11 cellular contexts compared by ENCODE assay signal in the genomic region with DNA sequence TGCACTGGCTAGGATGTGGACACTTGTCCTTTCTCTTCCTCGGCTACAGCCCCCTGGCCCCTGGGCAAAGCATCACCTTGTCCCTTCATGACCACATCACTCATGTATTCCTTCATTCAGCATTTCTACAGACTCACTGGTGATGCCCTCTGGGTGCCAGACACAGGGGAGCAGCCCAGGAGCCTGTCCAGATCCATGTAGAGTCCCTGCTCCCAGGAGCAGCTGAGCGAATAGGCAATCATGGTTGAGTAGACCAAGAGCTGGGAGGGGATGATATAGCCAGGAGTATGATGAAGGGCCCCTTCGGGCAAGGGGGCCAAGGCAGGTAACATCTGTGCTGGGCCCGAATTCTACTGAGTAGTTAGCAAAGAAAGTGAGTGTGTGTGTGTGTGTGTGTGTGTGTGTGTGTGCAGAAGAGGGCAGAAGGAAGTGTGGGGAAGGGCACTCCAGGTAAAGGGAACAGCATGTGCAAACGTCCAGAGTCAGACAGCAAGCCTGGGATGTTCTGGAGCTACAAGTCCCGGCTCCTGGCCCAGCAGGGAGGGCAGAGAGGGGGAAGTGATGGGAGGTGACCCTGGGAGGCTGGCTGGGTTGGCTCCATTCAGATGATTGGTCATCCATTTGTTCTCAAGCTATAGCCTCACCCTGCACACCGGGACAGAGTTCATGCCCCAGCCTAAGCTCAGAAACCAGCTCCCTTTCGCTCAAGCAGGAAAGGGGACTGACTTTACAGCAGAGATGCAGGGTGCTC. TPM values are rescaled to one million over a fixed set of nuclear protein-coding genes. Genes with fewer than 3 reads are reported as not detected.
A peak's percentile ranks its signal among the peaks of the same experiment; 100 is the strongest.
DNase-seq lines count a peak whose midpoint lies in the region; ATAC-seq and TF ChIP-seq lines count a peak whose summit lies in the region.
"Had no signal": no experiment of that assay in that cellular context is flagged by ENCODE, and none has a peak within 500 bp of the region (broad histone marks: within the 10 kb centered on the region; RNA-seq: fewer than 3 reads in every experiment).

No MANE protein-coding gene starts in this region.

- H3K27me3 Mint-ChIP-seq in IgD-negative memory B cell (no peaks in the 10 kb centered on the region), Calu3 (ENCODE audit: unreplicated experiment) (peaks cover 43% of the 10 kb centered on the region)
- peaks cover 4% of the 10 kb centered on the region for H3K27me3 Mint-ChIP-seq in activated T-helper 1 cell treated with anti-CD3 and anti-CD28 coated beads, Interleukin-12 subunit alpha, Interleukin-12 subunit beta, Interleukin-2, Interleukin-4 antibody, amounts not matched to agents 30 ng/mL and 10 ng/mL and 1 ng/mL, durations not matched to agents 14 hours and 24 hours and 36 hours (ENCODE audit: insufficient read depth)
- no peaks in the 10 kb centered on the region for H3K27me3 Mint-ChIP-seq in naive thymus-derived CD8-positive, alpha-beta T cell

- peak overlapping the region in 6 of 59 donors; percentile 4 to 30 (median 8) for H3K27ac ChIP-seq in dorsolateral prefrontal cortex
- H3K27ac ChIP-seq: left ventricle myocardium inferior had no signal

- BruUV-seq in Calu3 (replicated peaks; lab: Mats Ljungman, UMichigan) = no TSS peak

- CTCF ChIA-PET in Calu3 (lab: Charles Lee) = interaction anchor here (0.7 kb wide), 1 partner anchor 33 kb away, joined by 3 read pairs; no protein-coding TSS in a partner anchor

- no peaks in the 10 kb centered on the region for H3K27me3 ChIP-seq in dorsolateral prefrontal cortex

- H3K4me1 Mint-ChIP-seq in IgD-negative memory B cell (peaks cover 31 to 49% (median 33%) of the 10 kb centered on the region in 3 donors), Calu3 (ENCODE audit: low read depth, unreplicated experiment) (no peaks in the 10 kb centered on the region)
- peaks cover 71% of the 10 kb centered on the region for H3K4me1 Mint-ChIP-seq in activated T-helper 1 cell treated with anti-CD3 and anti-CD28 coated beads, Interleukin-12 subunit alpha, Interleukin-12 subunit beta, Interleukin-2, Interleukin-4 antibody, amounts not matched to agents 30 ng/mL and 10 ng/mL and 1 ng/mL, durations not matched to agents 14 hours and 24 hours and 36 hours (ENCODE audit: low read depth)
- peaks cover 34 to 87% (median 69%) of the 10 kb centered on the region in 4 donors for H3K4me1 Mint-ChIP-seq in naive thymus-derived CD8-positive, alpha-beta T cell

- peak overlapping the region in 1 of 59 donors; percentile 9 for H3K4me3 ChIP-seq in dorsolateral prefrontal cortex
- H3K4me3 ChIP-seq: left ventricle myocardium inferior had no signal

- peak in 1 of 2 donors; percentile 6 for ATAC-seq in naive thymus-derived CD8-positive, alpha-beta T cell
- ATAC-seq in HG03354 (IDR thresholded peaks at IDR 0.05; ENCODE audit: poor library complexity, severe bottlenecking, unreplicated experiment) = no peak

- H3K9me3 Mint-ChIP-seq in IgD-negative memory B cell (no peaks in the 10 kb centered on the region), Calu3 (ENCODE audit: low read depth, unreplicated experiment) (peaks cover 2% of the 10 kb centered on the region)
- H3K9me3 Mint-ChIP-seq in activated T-helper 1 cell treated with anti-CD3 and anti-CD28 coated beads, Interleukin-12 subunit alpha, Interleukin-12 subunit beta, Interleukin-2, Interleukin-4 antibody, amounts not matched to agents 30 ng/mL and 10 ng/mL and 1 ng/mL, durations not matched to agents 14 hours and 24 hours and 36 hours = no peaks in the 10 kb centered on the region
- H3K9me3 Mint-ChIP-seq in naive thymus-derived CD8-positive, alpha-beta T cell = no peaks in the 10 kb centered on the region

- intact Hi-C loops in activated T-helper 1 cell treated with anti-CD3 and anti-CD28 coated beads, Interleukin-12 subunit alpha, Interleukin-12 subunit beta, Interleukin-2, Interleukin-4 antibody, amounts not matched to agents 30 ng/mL and 10 ng/mL and 1 ng/mL, durations not matched to agents 14 hours and 24 hours and 36 hours (cut with micrococcal nuclease) = loop anchor here (1.0 kb wide), 1 partner anchor 14 kb away; no protein-coding TSS in a partner anchor
- intact Hi-C loops in dorsolateral prefrontal cortex (cut with DNase I) (loop anchor here in 1 of 2 donors (10.0 kb wide), 1 partner anchor 234 kb away; no protein-coding TSS in a partner anchor), Calu3 (cut with micrococcal nuclease; ENCODE audit: unreplicated experiment) (no loop called here)

- TF ChIP-seq CTCF in dorsolateral prefrontal cortex (IDR thresholded peaks at IDR 0.05 in 54 of 56, conservative IDR thresholded peaks at IDR 0.05 in 2 of 56; ENCODE audit: low read depth in 1 of 56, partially characterized antibody in 56 of 56) = no peak
- TF ChIP-seq CTCF in Calu3 (IDR thresholded peaks at IDR 0.05; ENCODE audit: unreplicated experiment) = no peak

- H3K36me3 Mint-ChIP-seq in IgD-negative memory B cell (peaks cover 3% of the 10 kb centered on the region), Calu3 (ENCODE audit: insufficient read depth, unreplicated experiment) (no peaks in the 10 kb centered on the region)
- H3K36me3 Mint-ChIP-seq in activated T-helper 1 cell treated with anti-CD3 and anti-CD28 coated beads, Interleukin-12 subunit alpha, Interleukin-12 subunit beta, Interleukin-2, Interleukin-4 antibody, amounts not matched to agents 30 ng/mL and 10 ng/mL and 1 ng/mL, durations not matched to agents 14 hours and 24 hours and 36 hours (ENCODE audit: low read depth) = peaks cover 42% of the 10 kb centered on the region
- H3K36me3 Mint-ChIP-seq in naive thymus-derived CD8-positive, alpha-beta T cell = peaks cover 6 to 39% (median 10%) of the 10 kb centered on the region in 3 donors

- POLR2A ChIA-PET in naive thymus-derived CD8-positive, alpha-beta T cell (lab: Charles Lee) = interaction anchor here (0.6 to 28.5 kb wide), 10 partner anchors 29 to 1279 kb away, joined by 3 to 1921 read pairs (median 8); partner anchors contain the start of gene PIK3CD

- peak overlapping the region; percentile 85 to 90 (median 90) for H3K27ac Mint-ChIP-seq in IgD-negative memory B cell
- peak overlapping the region; percentile 94 for H3K27ac Mint-ChIP-seq in activated T-helper 1 cell treated with anti-CD3 and anti-CD28 coated beads, Interleukin-12 subunit alpha, Interleukin-12 subunit beta, Interleukin-2, Interleukin-4 antibody, amounts not matched to agents 30 ng/mL and 10 ng/mL and 1 ng/mL, durations not matched to agents 14 hours and 24 hours and 36 hours
- H3K27ac Mint-ChIP-seq in naive thymus-derived CD8-positive, alpha-beta T cell = peak overlapping the region; percentile 91 to 100 (median 97)
- no peak overlapping the region for H3K27ac Mint-ChIP-seq in Calu3 (ENCODE audit: unreplicated experiment)

- H3K4me3 Mint-ChIP-seq in IgD-negative memory B cell (peak overlapping the region; percentile 82 to 94 (median 88)), Calu3 (ENCODE audit: low read depth, unreplicated experiment) (no peak overlapping the region)
- H3K4me3 Mint-ChIP-seq in activated T-helper 1 cell treated with anti-CD3 and anti-CD28 coated beads, Interleukin-12 subunit alpha, Interleukin-12 subunit beta, Interleukin-2, Interleukin-4 antibody, amounts not matched to agents 30 ng/mL and 10 ng/mL and 1 ng/mL, durations not matched to agents 14 hours and 24 hours and 36 hours = peak overlapping the region; percentile 94
- peak overlapping the region; percentile 90 to 100 (median 96) for H3K4me3 Mint-ChIP-seq in naive thymus-derived CD8-positive, alpha-beta T cell

- DNase-seq in D341Med (ENCODE audit: low spot score) (peak; percentile 17), dorsolateral prefrontal cortex (no peak), NCI-H146 treated with DMSO at 0.1 percent for 48 hours (lab: John Stamatoyannopoulos, UW; ENCODE audit: unreplicated experiment) (no peak), Calu3 (no peak)
- DNase-seq in activated T-helper 1 cell treated with anti-CD3 and anti-CD28 coated beads, Interleukin-12 subunit alpha, Interleukin-12 subunit beta, Interleukin-2, Interleukin-4 antibody, amounts not matched to agents 30 ng/mL and 10 ng/mL and 1 ng/mL, durations not matched to agents 14 hours and 24 hours and 36 hours (ENCODE audit: low spot score) = peak; percentile 9
- DNase-seq in naive thymus-derived CD8-positive, alpha-beta T cell = peak in 4 of 10 donors; percentile 46 to 62 (median 56)
- DNase-seq: dermis blood vessel endothelial cell, DMS 273 treated with DMSO at 0.1 percent for 48 hours had no signal

RNA-seq across cellular contexts. Expression of gene PIK3CD, which starts 21.0 kb away (rescaled TPM):
- polyA plus RNA-seq in IgD-negative memory B cell = 82.6 TPM
- 287 and 291 TPM in 2 replicates for total RNA-seq in activated T-helper 1 cell treated with anti-CD3 and anti-CD28 coated beads, Interleukin-12 subunit alpha, Interleukin-12 subunit beta, Interleukin-2, Interleukin-4 antibody, amounts not matched to agents 30 ng/mL and 10 ng/mL and 1 ng/mL, durations not matched to agents 14 hours and 24 hours and 36 hours
- total RNA-seq in naive thymus-derived CD8-positive, alpha-beta T cell = 100 to 1,000 TPM; 334 to 343 TPM
- 100 to 1,000 TPM in 1 of 3 donors, 10 to 100 TPM in 2; 56.8 to 166 (median 87.4) TPM for polyA plus RNA-seq in naive thymus-derived CD8-positive, alpha-beta T cell
- total RNA-seq in dorsolateral prefrontal cortex (10 to 100 TPM in 117 of 120 experiments, 1 to 10 TPM in 3; 8.0 to 31.5 (median 16.2) TPM), Calu3 (2022) (2.2 and 2.6 TPM in 2 replicates)

RNA-seq across cellular contexts. Expression of gene TMEM201, which starts 41.8 kb away (rescaled TPM):
- 4.2 TPM for polyA plus RNA-seq in IgD-negative memory B cell
- 36.7 and 38.7 TPM in 2 replicates for total RNA-seq in activated T-helper 1 cell treated with anti-CD3 and anti-CD28 coated beads, Interleukin-12 subunit alpha, Interleukin-12 subunit beta, Interleukin-2, Interleukin-4 antibody, amounts not matched to agents 30 ng/mL and 10 ng/mL and 1 ng/mL, durations not matched to agents 14 hours and 24 hours and 36 hours
- total RNA-seq in naive thymus-derived CD8-positive, alpha-beta T cell = 1 to 10 TPM; 8.8 to 9.2 TPM
- 1 to 10 TPM in 2 of 3 donors, under 1 TPM in 1; 0.73 to 2.2 (median 1.1) TPM for polyA plus RNA-seq in naive thymus-derived CD8-positive, alpha-beta T cell
- total RNA-seq in dorsolateral prefrontal cortex (10 to 100 TPM; 15.4 to 35.6 (median 20.9) TPM), Calu3 (2022) (17.4 and 18.5 TPM in 2 replicates)

Comparison
In these comparisons a context has a peak if more than half of its experiments do, and no peak if none do; other contexts are left out.
1. DNase-seq: peak in D341Med (single experiment) and activated T-helper 1 cell treated with anti-CD3 and anti-CD28 coated beads, Interleukin-12 subunit alpha, Interleukin-12 subunit beta, Interleukin-2, Interleukin-4 antibody, amounts not matched to agents 30 ng/mL and 10 ng/mL and 1 ng/mL, durations not matched to agents 14 hours and 24 hours and 36 hours (single experiment); none in dorsolateral prefrontal cortex (0 of 10), NCI-H146 treated with DMSO at 0.1 percent for 48 hours (single experiment) and Calu3 (single experiment).